ENCODE assay signal across 8 cellular contexts in the genomic region with DNA sequence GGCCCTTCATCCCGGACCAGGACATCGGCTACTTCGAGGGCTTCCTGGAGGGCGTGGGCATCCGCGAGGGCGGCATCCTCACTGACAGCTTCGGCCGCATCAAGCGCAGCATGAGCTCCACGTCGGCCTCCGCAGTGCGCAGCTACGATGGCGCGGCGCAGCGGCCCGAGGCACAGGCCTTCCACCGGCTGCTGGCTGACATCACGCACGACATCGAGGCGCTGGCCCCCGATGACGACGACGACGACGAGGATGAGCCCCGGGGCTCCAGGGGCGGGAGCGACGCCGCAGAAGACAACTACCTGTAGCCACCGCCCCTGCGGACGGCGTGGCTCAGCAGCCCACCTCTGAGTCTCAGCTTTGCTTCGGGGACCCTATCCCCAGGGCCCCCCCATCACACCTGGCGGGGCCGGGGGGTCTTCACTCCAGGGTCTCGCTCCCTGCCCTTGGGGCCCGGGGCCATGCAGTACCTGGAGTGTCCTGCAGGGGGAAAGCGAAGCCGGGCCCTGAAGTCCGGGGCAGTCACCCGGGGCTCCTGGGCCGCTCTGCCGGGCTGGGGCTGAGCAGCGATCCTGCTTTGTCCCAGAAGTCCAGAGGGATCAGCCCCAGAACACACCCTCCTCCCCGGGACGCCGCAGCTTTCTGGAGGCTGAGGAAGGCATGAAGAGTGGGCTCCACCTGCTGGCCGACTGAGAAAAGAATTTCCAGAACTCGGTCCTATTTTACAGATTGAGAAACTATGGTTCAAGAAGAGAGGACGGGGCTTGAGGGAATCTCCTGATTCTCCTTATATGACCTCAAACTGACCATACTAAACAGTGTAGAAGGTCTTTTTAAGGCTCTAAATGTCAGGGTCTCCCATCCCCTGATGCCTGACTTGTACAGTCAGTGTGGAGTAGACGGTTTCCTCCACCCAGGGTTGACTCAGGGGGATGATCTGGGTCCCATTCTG. TPM values are rescaled to one million over a fixed set of nuclear protein-coding genes. Genes with fewer than 3 reads are reported as not detected.
DNase-seq lines count a peak whose midpoint lies in the region; ATAC-seq and TF ChIP-seq lines count a peak whose summit lies in the region.

No MANE protein-coding gene starts in this region.

- peaks cover 10% of the 10 kb centered on the region for H3K4me1 Mint-ChIP-seq in chondrocyte (ENCODE audit: low read depth)

- peaks cover 4 to 6% of the 10 kb centered on the region in 2 experiments; a peak in 2 of 4 replicates for H3K4me1 ChIP-seq in HCT116 (ENCODE audit: control insufficient read depth in 1 of 2, insufficient read depth in 2 of 2, low read length in 2 of 2)

- TF ChIP-seq CTCF in HCT116 (IDR thresholded peaks at IDR 0.05 in 2 of 3, conservative IDR thresholded peaks at IDR 0.05 in 1 of 3; ENCODE audit: borderline replicate concordance in 1 of 3, insufficient read depth in 1 of 3, low read depth in 2 of 3, low read length in 2 of 3): peak; percentile 92 to 99 (median 95)
- peak; percentile 100 for TF ChIP-seq CTCF in chondrocyte (IDR thresholded peaks at IDR 0.05)

- H2AFZ ChIP-seq in HCT116 (ENCODE audit: low read depth, low read length, poor library complexity, severe bottlenecking): peak overlapping the region; percentile 17

- DNase-seq in AG20443 (ENCODE audit: low spot score): peak; percentile 92
- DNase-seq in HCT116 (ENCODE audit: low read depth, low spot score): peak; percentile 84
- DNase-seq in NCI-H460 (ENCODE audit: extremely low read depth, low read depth): peak; percentile 80
- no peak for DNase-seq in chondrocyte (ENCODE audit: low spot score)
- peak; percentile 72 for DNase-seq in kidney glomerular epithelial cell (lab: John Stamatoyannopoulos, UW)
- DNase-seq in stimulated activated CD4-positive, alpha-beta T cell treated with anti-CD3 and anti-CD28 coated beads, Interleukin-1b, Interleukin-23, amount 100 ng/mL, for 4 hours (ENCODE audit: low read depth in 2 of 2): peak; percentile 39 to 52

- peak; percentile 99 for ATAC-seq in HCT116
- peak; percentile 44 to 63 for ATAC-seq in activated CD4-positive, CD25-positive, alpha-beta regulatory T cell treated with anti-CD3 and anti-CD28 coated beads, Interleukin-2, amount 50 U/mL, for 24 hours
- ATAC-seq in HG02610 (IDR thresholded peaks at IDR 0.05; ENCODE audit: unreplicated experiment): no peak

- H3K27ac Mint-ChIP-seq in chondrocyte (ENCODE audit: unreplicated experiment): no peak overlapping the region

- no peaks in the 10 kb centered on the region for H4K20me1 ChIP-seq in HCT116 (ENCODE audit: insufficient read depth)

- peak overlapping the region; percentile 37 for H3K4me2 ChIP-seq in HCT116 (ENCODE audit: low read length)

- H3K36me3 Mint-ChIP-seq in chondrocyte (ENCODE audit: low read depth): peaks cover 3% of the 10 kb centered on the region

- peaks cover 38% of the 10 kb centered on the region for H3K27me3 Mint-ChIP-seq in chondrocyte (ENCODE audit: low read depth)

- H3K79me2 ChIP-seq in HCT116 (ENCODE audit: insufficient read depth, low read length): no peaks in the 10 kb centered on the region

- CTCF ChIA-PET in HCT116 (lab: Charles Lee): interaction anchor here (1.0 to 4.3 kb wide), 12 partner anchors 11 to 208 kb away, joined by 3 to 36 read pairs (median 6); no protein-coding TSS in a partner anchor

- H3K36me3 ChIP-seq in HCT116 (ENCODE audit: control insufficient read depth in 1 of 2, insufficient read depth in 2 of 2, low read length in 2 of 2): no peaks in the 10 kb centered on the region

- no peak overlapping the region for H3K9ac ChIP-seq in HCT116 (ENCODE audit: low read length)

- RAD21 ChIA-PET in HCT116 (lab: Charles Lee; ENCODE audit: low non-redundant PET in 1 of 2, low total read pairs in 2 of 2, uncharacterized antibody in 2 of 2, unreplicated experiment in 2 of 2): no interaction called here

- TF ChIP-seq RAD21 in HCT116 (IDR thresholded peaks at IDR 0.05; ENCODE audit: low read depth): peak; percentile 89

- intact Hi-C loops in HCT116 (cut with micrococcal nuclease): loop anchor here (1.0 kb wide), 2 partner anchors 179 to 209 kb away; no protein-coding TSS in a partner anchor

- no peak for TF ChIP-seq POLR2A in HCT116 (IDR thresholded peaks at IDR 0.05; ENCODE audit: borderline replicate concordance, extremely low read depth, insufficient read depth, insufficient read length)

- H3K4me3 ChIP-seq in HCT116 (replicated peaks in 1 of 2; ENCODE audit: low read depth in 1 of 2, low read length in 2 of 2): no peak overlapping the region

- BruUV-seq in HCT116 (replicated peaks; lab: Mats Ljungman, UMichigan): no TSS peak

- POLR2A ChIA-PET in HCT116 (lab: Charles Lee): no interaction called here

- no peak overlapping the region for H3K27ac ChIP-seq in HCT116 (ENCODE audit: low read depth, low read length)

- no peaks in the 10 kb centered on the region for H3K9me3 Mint-ChIP-seq in chondrocyte (ENCODE audit: low read depth)

- peak overlapping the region; percentile 66 for H3K4me3 Mint-ChIP-seq in chondrocyte (ENCODE audit: unreplicated experiment)

- no peaks in the 10 kb centered on the region for H3K9me3 ChIP-seq in HCT116 (ENCODE audit: control insufficient read depth in 1 of 2, insufficient read depth in 1 of 2, low read depth in 1 of 2, low read length in 2 of 2)

- no peaks in the 10 kb centered on the region for H3K9me2 ChIP-seq in HCT116 (ENCODE audit: insufficient read depth)

- H3K27me3 ChIP-seq in HCT116 (ENCODE audit: insufficient read depth, low read length): peaks cover 25% of the 10 kb centered on the region

TF ChIP-seq in HCT116, 20 proteins besides CTCF, POLR2A, EP300 and RAD21:
- TF ChIP-seq, protein P1, sequence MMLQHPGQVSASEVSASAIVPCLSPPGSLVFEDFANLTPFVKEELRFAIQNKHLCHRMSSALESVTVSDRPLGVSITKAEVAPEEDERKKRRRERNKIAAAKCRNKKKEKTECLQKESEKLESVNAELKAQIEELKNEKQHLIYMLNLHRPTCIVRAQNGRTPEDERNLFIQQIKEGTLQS (IDR thresholded peaks at IDR 0.05): no peak
- TF ChIP-seq EGR1 (IDR thresholded peaks at IDR 0.05; ENCODE audit: low read depth): no peak
- no peak for TF ChIP-seq CEBPB (IDR thresholded peaks at IDR 0.05; ENCODE audit: low read depth)
- no peak for TF ChIP-seq JUND (IDR thresholded peaks at IDR 0.05)
- TF ChIP-seq TCF7L2 (IDR thresholded peaks at IDR 0.05; ENCODE audit: borderline replicate concordance, extremely low read depth, insufficient read depth, insufficient read length): no peak
- TF ChIP-seq SRF (IDR thresholded peaks at IDR 0.05; ENCODE audit: low read depth): no peak
- no peak for TF ChIP-seq ZNF274 (IDR thresholded peaks at IDR 0.05; ENCODE audit: low read depth, low read length)
- TF ChIP-seq FOSL1 (IDR thresholded peaks at IDR 0.05; ENCODE audit: low read depth): no peak
- TF ChIP-seq, protein P2, sequence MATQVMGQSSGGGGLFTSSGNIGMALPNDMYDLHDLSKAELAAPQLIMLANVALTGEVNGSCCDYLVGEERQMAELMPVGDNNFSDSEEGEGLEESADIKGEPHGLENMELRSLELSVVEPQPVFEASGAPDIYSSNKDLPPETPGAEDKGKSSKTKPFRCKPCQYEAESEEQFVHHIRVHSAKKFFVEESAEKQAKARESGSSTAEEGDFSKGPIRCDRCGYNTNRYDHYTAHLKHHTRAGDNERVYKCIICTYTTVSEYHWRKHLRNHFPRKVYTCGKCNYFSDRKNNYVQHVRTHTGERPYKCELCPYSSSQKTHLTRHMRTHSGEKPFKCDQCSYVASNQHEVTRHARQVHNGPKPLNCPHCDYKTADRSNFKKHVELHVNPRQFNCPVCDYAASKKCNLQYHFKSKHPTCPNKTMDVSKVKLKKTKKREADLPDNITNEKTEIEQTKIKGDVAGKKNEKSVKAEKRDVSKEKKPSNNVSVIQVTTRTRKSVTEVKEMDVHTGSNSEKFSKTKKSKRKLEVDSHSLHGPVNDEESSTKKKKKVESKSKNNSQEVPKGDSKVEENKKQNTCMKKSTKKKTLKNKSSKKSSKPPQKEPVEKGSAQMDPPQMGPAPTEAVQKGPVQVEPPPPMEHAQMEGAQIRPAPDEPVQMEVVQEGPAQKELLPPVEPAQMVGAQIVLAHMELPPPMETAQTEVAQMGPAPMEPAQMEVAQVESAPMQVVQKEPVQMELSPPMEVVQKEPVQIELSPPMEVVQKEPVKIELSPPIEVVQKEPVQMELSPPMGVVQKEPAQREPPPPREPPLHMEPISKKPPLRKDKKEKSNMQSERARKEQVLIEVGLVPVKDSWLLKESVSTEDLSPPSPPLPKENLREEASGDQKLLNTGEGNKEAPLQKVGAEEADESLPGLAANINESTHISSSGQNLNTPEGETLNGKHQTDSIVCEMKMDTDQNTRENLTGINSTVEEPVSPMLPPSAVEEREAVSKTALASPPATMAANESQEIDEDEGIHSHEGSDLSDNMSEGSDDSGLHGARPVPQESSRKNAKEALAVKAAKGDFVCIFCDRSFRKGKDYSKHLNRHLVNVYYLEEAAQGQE (IDR thresholded peaks at IDR 0.05; ENCODE audit: low read depth): no peak
- TF ChIP-seq CBX3 (IDR thresholded peaks at IDR 0.05; ENCODE audit: low read depth): no peak
- no peak for TF ChIP-seq POLR2AphosphoS5 (IDR thresholded peaks at IDR 0.05; ENCODE audit: low read depth, low read length)
- TF ChIP-seq YY1 (IDR thresholded peaks at IDR 0.05; ENCODE audit: extremely low read depth, insufficient replicate concordance, low read depth, low read length): no peak
- TF ChIP-seq, protein P3, sequence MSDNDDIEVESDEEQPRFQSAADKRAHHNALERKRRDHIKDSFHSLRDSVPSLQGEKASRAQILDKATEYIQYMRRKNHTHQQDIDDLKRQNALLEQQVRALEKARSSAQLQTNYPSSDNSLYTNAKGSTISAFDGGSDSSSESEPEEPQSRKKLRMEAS (IDR thresholded peaks at IDR 0.05): no peak

RNA-seq across cellular contexts. Expression of a gene that starts 20.8 kb away (rescaled TPM):
- total RNA-seq in HCT116 (2021; ENCODE audit: unreplicated experiment): 0.17 TPM
- polyA plus RNA-seq in HCT116 (2012): 0.09 TPM in 1 of 2 replicates, not detected in the other
- total RNA-seq in NCI-H460 (2014; rRNA removed; shearing (Covaris generic)): not detected in 2 replicates
- not detected in 2 replicates for polyA plus RNA-seq in NCI-H460 (2014; cell fraction: nucleus; rRNA removed)
- total RNA-seq in chondrocyte: not detected in 3 replicates

RNA-seq across cellular contexts. Expression of a gene that starts 21.0 kb away (rescaled TPM):
- total RNA-seq in HCT116 (2021; ENCODE audit: unreplicated experiment) (1.4 TPM), chondrocyte (not detected in 3 replicates)
- polyA plus RNA-seq in HCT116 (2012): 0.75 and 1.3 TPM in 2 replicates
- total RNA-seq in NCI-H460 (2014; rRNA removed; shearing (Covaris generic)): not detected in 2 replicates
- polyA plus RNA-seq in NCI-H460 (2014; cell fraction: nucleus; rRNA removed): not detected in 2 replicates
